ENCODE assay signal across 10 cellular contexts in genomic region chr6:42448906-42449659, GRCh38. TPM values are rescaled to one million over a fixed set of nuclear protein-coding genes. Genes with fewer than 3 reads are reported as not detected.
DNase-seq lines count a peak whose midpoint lies in the region; ATAC-seq and TF ChIP-seq lines count a peak whose summit lies in the region.
"Had no signal": no experiment of that assay in that cellular context is flagged by ENCODE, and none has a peak within 500 bp of the region (broad histone marks: within the 10 kb centered on the region; RNA-seq: fewer than 3 reads in every experiment).

No MANE protein-coding gene starts in this region.

- H2AFZ ChIP-seq in PC-9: no peak overlapping the region

- no peaks in the 10 kb centered on the region; the same call in 1 of the 2 replicates for H3F3A ChIP-seq in PC-9 (ENCODE audit: insufficient read depth, low read depth)

- H3K9ac ChIP-seq in rectal smooth muscle tissue (ENCODE audit: low read length): no peak overlapping the region

- DNase-seq in NCI-H526 treated with DMSO at 0.1 percent for 48 hours (lab: John Stamatoyannopoulos, UW): peak; percentile 60
- DNase-seq in NCI-H526 (lab: John Stamatoyannopoulos, UW): no peak
- DNase-seq in PC-9: peak in 1 of 2 experiments; percentile 51
- DNase-seq in stimulated activated CD4-positive, alpha-beta T cell treated with anti-CD3 and anti-CD28 coated beads, Interleukin-4, amount 100 ng/mL, for 24 hours: no peak
- no peak for DNase-seq in tibial artery
- DNase-seq: body of pancreas, NCI-H1092 had no signal

- CTCF ChIA-PET in PC-9 (lab: Charles Lee): no interaction called here

- H3K4me3 ChIP-seq in PC-9: peak overlapping the region; percentile 77; the same call in 1 of the 2 replicates
- peak overlapping the region in 1 of 2 donors; percentile 16 for H3K4me3 ChIP-seq in esophagus (ENCODE audit: low read depth in 1 of 2, low read length in 2 of 2)
- H3K4me3 ChIP-seq in rectal smooth muscle tissue (ENCODE audit: low read length): peak overlapping the region; percentile 1
- H3K4me3 ChIP-seq in tibial artery: no peak overlapping the region
- H3K4me3 ChIP-seq: body of pancreas had no signal

- H3K9me2 ChIP-seq in PC-9 (ENCODE audit: insufficient read depth): no peaks in the 10 kb centered on the region

- peaks cover 27% of the 10 kb centered on the region for H3K4me1 ChIP-seq in PC-9 (replicated peaks; ENCODE audit: insufficient read depth)
- peaks cover 0 to 10% of the 10 kb centered on the region in 2 donors for H3K4me1 ChIP-seq in esophagus (ENCODE audit: control insufficient read depth in 2 of 2, insufficient read depth in 2 of 2, low read length in 1 of 2)
- H3K4me1 ChIP-seq in rectal smooth muscle tissue (ENCODE audit: control insufficient read depth, insufficient read depth, low read length): peaks cover 2% of the 10 kb centered on the region
- peaks cover 0 to 21% (median 14%) of the 10 kb centered on the region in 4 donors for H3K4me1 ChIP-seq in tibial artery

- H3K36me3 ChIP-seq in PC-9 (ENCODE audit: low read depth) (no peaks in the 10 kb centered on the region), esophagus (ENCODE audit: control insufficient read depth in 2 of 2, insufficient read depth in 2 of 2, low read length in 1 of 2) (no peaks in the 10 kb centered on the region), rectal smooth muscle tissue (ENCODE audit: control insufficient read depth, insufficient read depth, low read length) (no peaks in the 10 kb centered on the region), tibial artery (no peaks in the 10 kb centered on the region)

- TF ChIP-seq CTCF in PC-9 (conservative IDR thresholded peaks at IDR 0.05): no peak
- no peak for TF ChIP-seq CTCF in tibial artery (IDR thresholded peaks at IDR 0.05)

- H3K9me3 ChIP-seq in PC-9 (ENCODE audit: insufficient read depth, low read depth): no peaks in the 10 kb centered on the region
- H3K9me3 ChIP-seq in esophagus (ENCODE audit: control insufficient read depth in 2 of 2, insufficient read depth in 1 of 2, low read depth in 1 of 2, low read length in 1 of 2): no peaks in the 10 kb centered on the region
- no peaks in the 10 kb centered on the region for H3K9me3 ChIP-seq in tibial artery
- H3K9me3 ChIP-seq: body of pancreas had no signal

- no peak for ATAC-seq in HG02623 (IDR thresholded peaks at IDR 0.05; ENCODE audit: unreplicated experiment)
- ATAC-seq: body of pancreas had no signal

- no peak overlapping the region for H3K27ac ChIP-seq in PC-9
- H3K27ac ChIP-seq in esophagus (ENCODE audit: low read depth in 2 of 2, low read length in 1 of 2): peak overlapping the region; percentile 28 to 33
- peak overlapping the region; percentile 18 for H3K27ac ChIP-seq in rectal smooth muscle tissue (ENCODE audit: low read depth, low read length)
- H3K27ac ChIP-seq in tibial artery: no peak overlapping the region
- H3K27ac ChIP-seq: body of pancreas had no signal

- no TSS peak for BruUV-seq in PC-9 (replicated peaks; lab: Mats Ljungman, UMichigan)

- no peaks in the 10 kb centered on the region for H3K27me3 ChIP-seq in PC-9 (ENCODE audit: insufficient read depth, low read depth)
- no peaks in the 10 kb centered on the region for H3K27me3 ChIP-seq in esophagus (ENCODE audit: control insufficient read depth in 1 of 2, insufficient read depth in 2 of 2, low read length in 2 of 2)
- H3K27me3 ChIP-seq in rectal smooth muscle tissue (ENCODE audit: control insufficient read depth, insufficient read depth, low read length): no peaks in the 10 kb centered on the region
- H3K27me3 ChIP-seq in tibial artery: no peaks in the 10 kb centered on the region
- H3K27me3 ChIP-seq: body of pancreas had no signal

- 28 to 43% methylated on average over 7 of the region's 7 CpGs for WGBS in esophagus, 2 donors

- peaks cover 71% of the 10 kb centered on the region for H3K79me2 ChIP-seq in PC-9 (ENCODE audit: low read depth)

- peak overlapping the region; percentile 99 for H3K4me2 ChIP-seq in PC-9

- no peaks in the 10 kb centered on the region for H4K20me1 ChIP-seq in PC-9 (ENCODE audit: insufficient read depth)

- intact Hi-C loops in PC-9 (cut with micrococcal nuclease; ENCODE audit: unreplicated experiment): no loop called here
- intact Hi-C loops in tibial artery (cut with DNase I; ENCODE audit: low total_unique reads): loop anchor here (10.0 kb wide), 1 partner anchor 86 kb away; no protein-coding TSS in a partner anchor

- POLR2A ChIA-PET in PC-9 (lab: Charles Lee; ENCODE audit: unreplicated experiment): no interaction called here

RNA-seq across cellular contexts. Expression of gene TRERF1, which starts 2.6 kb away (rescaled TPM):
- 12.3 and 14.5 TPM in 2 replicates for total RNA-seq in PC-9 (2021)
- 1 to 10 TPM; 4.6 to 8.1 TPM for polyA plus RNA-seq in esophagus

Comparison
In these comparisons a context has a peak if more than half of its experiments do, and no peak if none do; other contexts are left out.
1. H3K27ac ChIP-seq: peak in esophagus (2 of 2) and rectal smooth muscle tissue (single experiment); none in PC-9 (single experiment) and tibial artery (0 of 2).
2. H3K4me3 ChIP-seq: peak in PC-9 (single experiment) and rectal smooth muscle tissue (single experiment); none in tibial artery (0 of 2).